In genomic region chr6:11258260-11259237, GRCh38 we compare ENCODE assay signal across 1 cellular context.
TF ChIP-seq lines count a peak whose summit lies in the region.

No MANE protein-coding gene starts in this region.

TF ChIP-seq in HepG2, 621 proteins besides CTCF, POLR2A, EP300 and RAD21 (continued from another document):
- TF ChIP-seq NR2F6 (IDR thresholded peaks at IDR 0.05), result no peak
- peak; percentile 16; the same call in 1 of the 2 replicates for TF ChIP-seq NR2F6 (CRISPR knock-in tag; IDR thresholded peaks at IDR 0.05)
- no peak for TF ChIP-seq MIER2 (CRISPR knock-in tag; IDR thresholded peaks at IDR 0.05)
- no peak for TF ChIP-seq ZNF326 (CRISPR knock-in tag; IDR thresholded peaks at IDR 0.05; ENCODE audit: borderline replicate concordance)
- TF ChIP-seq SP2 (CRISPR knock-in tag; IDR thresholded peaks at IDR 0.05), result no peak
- no peak for TF ChIP-seq PAWR (CRISPR knock-in tag; IDR thresholded peaks at IDR 0.05; ENCODE audit: borderline replicate concordance)
- no peak for TF ChIP-seq ZSCAN21 (CRISPR knock-in tag; IDR thresholded peaks at IDR 0.05; ENCODE audit: borderline replicate concordance)
- TF ChIP-seq NFIC (IDR thresholded peaks at IDR 0.05; ENCODE audit: low read length), result no peak
- peak; percentile 25; the same call in 1 of the 2 replicates for TF ChIP-seq RARA (CRISPR knock-in tag; IDR thresholded peaks at IDR 0.05)
- TF ChIP-seq ZNF335 (CRISPR knock-in tag; IDR thresholded peaks at IDR 0.05), result no peak
- TF ChIP-seq RFX3 (CRISPR knock-in tag; IDR thresholded peaks at IDR 0.05), result no peak
- no peak for TF ChIP-seq ZNF431 (CRISPR knock-in tag; IDR thresholded peaks at IDR 0.05; ENCODE audit: borderline replicate concordance, low read depth)
- TF ChIP-seq, protein P1, sequence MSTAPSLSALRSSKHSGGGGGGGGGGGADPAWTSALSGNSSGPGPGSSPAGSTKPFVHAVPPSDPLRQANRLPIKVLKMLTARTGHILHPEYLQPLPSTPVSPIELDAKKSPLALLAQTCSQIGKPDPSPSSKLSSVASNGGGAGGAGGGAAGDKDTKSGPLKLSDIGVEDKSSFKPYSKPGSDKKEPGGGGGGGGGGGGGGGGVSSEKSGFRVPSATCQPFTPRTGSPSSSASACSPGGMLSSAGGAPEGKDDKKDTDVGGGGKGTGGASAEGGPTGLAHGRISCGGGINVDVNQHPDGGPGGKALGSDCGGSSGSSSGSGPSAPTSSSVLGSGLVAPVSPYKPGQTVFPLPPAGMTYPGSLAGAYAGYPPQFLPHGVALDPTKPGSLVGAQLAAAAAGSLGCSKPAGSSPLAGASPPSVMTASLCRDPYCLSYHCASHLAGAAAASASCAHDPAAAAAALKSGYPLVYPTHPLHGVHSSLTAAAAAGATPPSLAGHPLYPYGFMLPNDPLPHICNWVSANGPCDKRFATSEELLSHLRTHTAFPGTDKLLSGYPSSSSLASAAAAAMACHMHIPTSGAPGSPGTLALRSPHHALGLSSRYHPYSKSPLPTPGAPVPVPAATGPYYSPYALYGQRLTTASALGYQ (CRISPR knock-in tag; IDR thresholded peaks at IDR 0.05), result no peak
- TF ChIP-seq ZFP37 (CRISPR knock-in tag; IDR thresholded peaks at IDR 0.05; ENCODE audit: borderline replicate concordance), result no peak
- TF ChIP-seq ZNF501 (CRISPR knock-in tag; IDR thresholded peaks at IDR 0.05), result 0 out of 2 replicates have a peak, but pooled peaks have one; percentile 10
- TF ChIP-seq ZNF605 (CRISPR knock-in tag; IDR thresholded peaks at IDR 0.05), result no peak
- TF ChIP-seq ZBTB46 (CRISPR knock-in tag; IDR thresholded peaks at IDR 0.05; ENCODE audit: borderline replicate concordance), result no peak
